ENCODE assay signal across 9 cellular contexts in the genomic region with DNA sequence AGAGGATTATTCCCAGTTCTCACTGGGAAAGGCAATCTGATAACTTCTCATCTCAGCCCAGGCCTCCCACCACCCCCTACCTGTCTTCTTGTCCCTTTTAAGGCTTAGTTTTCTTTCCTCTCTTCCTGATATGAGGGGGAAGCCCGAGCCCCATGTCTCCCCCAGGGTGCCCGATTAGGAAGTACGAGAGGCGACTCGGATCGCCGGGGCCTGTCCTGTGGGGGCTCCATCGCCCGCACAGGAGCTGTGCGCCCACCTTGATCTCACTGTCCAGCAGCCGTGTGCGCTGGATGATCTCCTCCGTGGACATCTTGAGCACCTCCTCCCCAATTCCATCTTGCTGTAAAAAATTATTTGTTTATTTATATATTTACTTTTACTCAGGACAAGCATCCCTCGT. TPM values are rescaled to one million over a fixed set of nuclear protein-coding genes. Genes with fewer than 3 reads are reported as not detected.
DNase-seq lines count a peak whose midpoint lies in the region; ATAC-seq, FAIRE-seq and TF ChIP-seq lines count a peak whose summit lies in the region.
"Had no signal": no experiment of that assay in that cellular context is flagged by ENCODE, and none has a peak within 500 bp of the region (broad histone marks: within the 10 kb centered on the region; RNA-seq: fewer than 3 reads in every experiment).

No MANE protein-coding gene starts in this region.

- CTCF ChIA-PET in activated CD4-positive, alpha-beta T cell treated with anti-CD3 and anti-CD28 coated beads for 36 hours (lab: Charles Lee), result interaction anchor here (1.2 to 7.6 kb wide), 3 partner anchors 9 to 51 kb away, joined by 5 to 69 read pairs (median 7); a partner anchor contains a TSS

- no peak for TF ChIP-seq CTCF in keratinocyte (optimal IDR thresholded peaks at IDR 0.05 in 1 of 3, IDR thresholded peaks at IDR 0.05 in 1 of 3, conservative IDR thresholded peaks at IDR 0.05 in 1 of 3; ENCODE audit: extremely low read depth in 1 of 3, insufficient read depth in 2 of 3, low read length in 3 of 3)

- no peaks in the 10 kb centered on the region for H3K9me1 ChIP-seq in keratinocyte (ENCODE audit: control insufficient read depth, extremely low read depth, insufficient read depth, low read length)

- H3K79me2 ChIP-seq in keratinocyte (ENCODE audit: control insufficient read depth, insufficient read depth, low read length), result peaks cover 28% of the 10 kb centered on the region

- H3K27me3 Mint-ChIP-seq in activated CD4-positive, alpha-beta T cell treated with anti-CD3 and anti-CD28 coated beads for 36 hours, result no peaks in the 10 kb centered on the region
- no peaks in the 10 kb centered on the region for H3K27me3 Mint-ChIP-seq in activated naive CD8-positive, alpha-beta T cell treated with anti-CD3 and anti-CD28 coated beads, Interleukin-2, amount 50 U/mL, for 24 hours

- no peaks in the 10 kb centered on the region for H3K9me3 ChIP-seq in keratinocyte (ENCODE audit: control insufficient read depth, low read depth, low read length)
- no peaks in the 10 kb centered on the region for H3K9me3 ChIP-seq in subcutaneous abdominal adipose tissue (ENCODE audit: control insufficient read depth in 5 of 5, low read length in 5 of 5)

- no peaks in the 10 kb centered on the region for H4K20me1 ChIP-seq in keratinocyte (ENCODE audit: control insufficient read depth, extremely low read depth, insufficient read depth, low read length)

- peak overlapping the region; percentile 100 for H3K4me3 Mint-ChIP-seq in activated CD4-positive, alpha-beta T cell treated with anti-CD3 and anti-CD28 coated beads for 36 hours
- peak overlapping the region; percentile 99 for H3K4me3 Mint-ChIP-seq in activated naive CD8-positive, alpha-beta T cell treated with anti-CD3 and anti-CD28 coated beads, Interleukin-2, amount 50 U/mL, for 24 hours

- peak overlapping the region; percentile 92 for H3K4me2 ChIP-seq in keratinocyte (ENCODE audit: control insufficient read depth, extremely low read depth, insufficient read depth, low read depth, low read length)

- H3K36me3 Mint-ChIP-seq in activated CD4-positive, alpha-beta T cell treated with anti-CD3 and anti-CD28 coated beads for 36 hours (ENCODE audit: low read depth), result peaks cover 36% of the 10 kb centered on the region
- H3K36me3 Mint-ChIP-seq in activated naive CD8-positive, alpha-beta T cell treated with anti-CD3 and anti-CD28 coated beads, Interleukin-2, amount 50 U/mL, for 24 hours (ENCODE audit: low read depth), result peaks cover 39% of the 10 kb centered on the region

- no peak for ATAC-seq in activated CD4-positive, alpha-beta T cell treated with anti-CD3 and anti-CD28 coated beads for 36 hours
- ATAC-seq in activated naive CD8-positive, alpha-beta T cell treated with anti-CD3 and anti-CD28 coated beads, Interleukin-2, amount 50 U/mL, for 24 hours, result no peak
- ATAC-seq in HG02678 (IDR thresholded peaks at IDR 0.05; ENCODE audit: unreplicated experiment) (no peak), GM21717 (IDR thresholded peaks at IDR 0.05; ENCODE audit: unreplicated experiment) (no peak)

- FAIRE-seq in keratinocyte (lab: Jason Lieb, UNC), result no peak

- peak overlapping the region; percentile 99 for H3K9ac ChIP-seq in keratinocyte (ENCODE audit: control insufficient read depth, extremely low read depth, insufficient read depth, low read length)
- peak overlapping the region in 4 of 5 donors; percentile 82 to 96 (median 95) for H3K9ac ChIP-seq in subcutaneous abdominal adipose tissue (ENCODE audit: low read length in 5 of 5)

- H3K9me3 Mint-ChIP-seq in activated CD4-positive, alpha-beta T cell treated with anti-CD3 and anti-CD28 coated beads for 36 hours (ENCODE audit: low read depth), result no peaks in the 10 kb centered on the region
- no peaks in the 10 kb centered on the region for H3K9me3 Mint-ChIP-seq in activated naive CD8-positive, alpha-beta T cell treated with anti-CD3 and anti-CD28 coated beads, Interleukin-2, amount 50 U/mL, for 24 hours

- H2AFZ ChIP-seq in keratinocyte (ENCODE audit: control insufficient read depth, low read length), result peak overlapping the region; percentile 96

- POLR2A ChIA-PET in activated CD4-positive, alpha-beta T cell treated with anti-CD3 and anti-CD28 coated beads for 36 hours (lab: Charles Lee), result interaction anchor here (0.6 to 1.4 kb wide), 3 partner anchors 177 to 342 kb away, joined by 3 to 6 read pairs (median 4); a partner anchor contains a TSS

- H3K36me3 ChIP-seq in keratinocyte (ENCODE audit: control insufficient read depth in 2 of 2, extremely low read depth in 1 of 2, insufficient read depth in 2 of 2, low read length in 2 of 2) (peaks cover 19 to 24% of the 10 kb centered on the region in 2 experiments), subcutaneous abdominal adipose tissue (ENCODE audit: control insufficient read depth in 5 of 5, insufficient read depth in 5 of 5, low read length in 5 of 5) (peaks cover 0 to 42% (median 31%) of the 10 kb centered on the region in 5 donors)

- H3K27ac ChIP-seq in keratinocyte (ENCODE audit: control insufficient read depth, insufficient read depth, low read length) (peak overlapping the region; percentile 97), subcutaneous abdominal adipose tissue (ENCODE audit: low read depth, low read length) (peak overlapping the region; percentile 94)

- H3K27me3 ChIP-seq in keratinocyte (ENCODE audit: control insufficient read depth, extremely low read depth, insufficient read depth, low read length) (no peaks in the 10 kb centered on the region), subcutaneous abdominal adipose tissue (ENCODE audit: control insufficient read depth in 5 of 5, insufficient read depth in 4 of 5, low read length in 5 of 5) (no peaks in the 10 kb centered on the region)

- dilution Hi-C loops in keratinocyte (cut with MboI; ENCODE audit: extremely low pct_ligation_motif_present, low sequenced_read_pairs), result no loop called here

- peaks cover 12% of the 10 kb centered on the region for H3K4me1 ChIP-seq in keratinocyte (ENCODE audit: control insufficient read depth, extremely low read depth, insufficient read depth, low read length)
- peaks cover 5 to 17% (median 13%) of the 10 kb centered on the region in 5 donors for H3K4me1 ChIP-seq in subcutaneous abdominal adipose tissue (ENCODE audit: control insufficient read depth in 5 of 5, insufficient read depth in 5 of 5, low read length in 5 of 5)

- DNase-seq in activated CD4-positive, alpha-beta T cell treated with anti-CD3 and anti-CD28 coated beads for 36 hours, result no peak
- no peak for DNase-seq in activated CD4-positive, alpha-beta T cell treated with anti-CD3 and anti-CD28 coated beads, Interleukin-2, amount 50 U/mL, for 1 hour
- DNase-seq in activated naive CD8-positive, alpha-beta T cell treated with anti-CD3 and anti-CD28 coated beads, Interleukin-2, amount 50 U/mL, for 24 hours, result no peak
- DNase-seq in keratinocyte (ENCODE audit: low read depth, low spot score) (no peak), dermis blood vessel endothelial cell (no peak)

- intact Hi-C loops in activated CD4-positive, alpha-beta T cell treated with anti-CD3 and anti-CD28 coated beads for 36 hours (cut with DNase I, micrococcal nuclease), result loop anchor here (1.0 to 10.0 kb wide), 17 partner anchors 17 to 1311 kb away; a partner anchor contains a TSS

- H3K4me3 ChIP-seq in keratinocyte (ENCODE audit: control insufficient read depth in 2 of 3, extremely low read depth in 1 of 3, insufficient read depth in 2 of 3, low read depth in 1 of 3, low read length in 3 of 3) (peak overlapping the region; percentile 82 to 86 (median 83)), subcutaneous abdominal adipose tissue (ENCODE audit: low read depth in 1 of 5, low read length in 5 of 5) (peak overlapping the region; percentile 83 to 96 (median 92))

- H3K27ac Mint-ChIP-seq in activated CD4-positive, alpha-beta T cell treated with anti-CD3 and anti-CD28 coated beads for 36 hours, result peak overlapping the region; percentile 100
- H3K27ac Mint-ChIP-seq in activated naive CD8-positive, alpha-beta T cell treated with anti-CD3 and anti-CD28 coated beads, Interleukin-2, amount 50 U/mL, for 24 hours, result peak overlapping the region; percentile 99

- H3K4me1 Mint-ChIP-seq in activated CD4-positive, alpha-beta T cell treated with anti-CD3 and anti-CD28 coated beads for 36 hours, result peaks cover 24% of the 10 kb centered on the region
- peaks cover 25% of the 10 kb centered on the region for H3K4me1 Mint-ChIP-seq in activated naive CD8-positive, alpha-beta T cell treated with anti-CD3 and anti-CD28 coated beads, Interleukin-2, amount 50 U/mL, for 24 hours

RNA-seq across cellular contexts. Expression of a gene that starts 0.6 kb away (rescaled TPM):
- total RNA-seq in activated CD4-positive, alpha-beta T cell treated with anti-CD3 and anti-CD28 coated beads for 36 hours, result 100 to 1,000 TPM; 147 to 167 TPM
- 96.1 to 172 TPM (median 156 TPM) in 3 replicates for polyA plus RNA-seq in keratinocyte
- polyA plus RNA-seq in keratinocyte (2011; ENCODE audit: low read depth), result 30.4 TPM
- polyA plus RNA-seq in keratinocyte (2011; cell fraction: cytosol; rRNA removed), result 149 and 155 TPM in 2 replicates
- 97.3 and 102 TPM in 2 replicates for polyA plus RNA-seq in keratinocyte (2011; cell fraction: nucleus; rRNA removed)
- polyA plus RNA-seq in keratinocyte (2012; ENCODE audit: low replicate concordance), result 56.4 and 229 TPM in 2 replicates
- polyA minus RNA-seq in keratinocyte, result 77.7 to 116 TPM (median 97.4 TPM) in 3 replicates
- 70.0 TPM for polyA minus RNA-seq in keratinocyte (2011; cell fraction: cytosol; rRNA and poly(A)+ RNA removed)
- polyA minus RNA-seq in keratinocyte (2011; cell fraction: nucleus; rRNA and poly(A)+ RNA removed), result 28.4 and 42.4 TPM in 2 replicates
- total RNA-seq in dermis blood vessel endothelial cell, result 147 and 248 TPM in 2 replicates

RNA-seq across cellular contexts. Expression of a gene that starts 17.2 kb away (rescaled TPM):
- total RNA-seq in activated CD4-positive, alpha-beta T cell treated with anti-CD3 and anti-CD28 coated beads for 36 hours, result 10 to 100 TPM in 1 of 2 experiments, 1 to 10 TPM in 1; 8.6 to 10.7 TPM
- polyA plus RNA-seq in keratinocyte, result 35.3 to 62.3 TPM (median 59.9 TPM) in 3 replicates
- 8.1 TPM for polyA plus RNA-seq in keratinocyte (2011; ENCODE audit: low read depth)
- 24.9 and 51.2 TPM in 2 replicates for polyA plus RNA-seq in keratinocyte (2011; cell fraction: cytosol; rRNA removed)
- 163 and 223 TPM in 2 replicates for polyA plus RNA-seq in keratinocyte (2011; cell fraction: nucleus; rRNA removed)
- polyA plus RNA-seq in keratinocyte (2012; ENCODE audit: low replicate concordance), result 31.4 and 61.9 TPM in 2 replicates
- polyA minus RNA-seq in keratinocyte, result 24.6 to 50.4 TPM (median 25.7 TPM) in 3 replicates
- 68.1 TPM for polyA minus RNA-seq in keratinocyte (2011; cell fraction: cytosol; rRNA and poly(A)+ RNA removed)
- 65.1 and 68.7 TPM in 2 replicates for polyA minus RNA-seq in keratinocyte (2011; cell fraction: nucleus; rRNA and poly(A)+ RNA removed)
- 72.8 and 78.0 TPM in 2 replicates for total RNA-seq in dermis blood vessel endothelial cell

RNA-seq across cellular contexts. Expression of a gene that starts 23.3 kb away (rescaled TPM):
- total RNA-seq in activated CD4-positive, alpha-beta T cell treated with anti-CD3 and anti-CD28 coated beads for 36 hours, result under 1 TPM in 1 of 2 experiments, not detected in 1; 0.21 TPM
- 0.07 to 0.44 TPM (median 0.28 TPM) in 3 replicates for polyA plus RNA-seq in keratinocyte
- polyA plus RNA-seq in keratinocyte (2011; ENCODE audit: low read depth), result 0.50 TPM
- polyA plus RNA-seq in keratinocyte (2011; cell fraction: cytosol; rRNA removed), result 0.04 and 0.06 TPM in 2 replicates
- 1.0 and 1.1 TPM in 2 replicates for polyA plus RNA-seq in keratinocyte (2011; cell fraction: nucleus; rRNA removed)
- 0.32 and 0.49 TPM in 2 replicates for polyA plus RNA-seq in keratinocyte (2012; ENCODE audit: low replicate concordance)
- 0.22 to 0.99 TPM in 2 of 3 replicates, not detected in the other for polyA minus RNA-seq in keratinocyte
- polyA minus RNA-seq in keratinocyte (2011; cell fraction: cytosol; rRNA and poly(A)+ RNA removed), result not detected
- 1.6 and 5.3 TPM in 2 replicates for polyA minus RNA-seq in keratinocyte (2011; cell fraction: nucleus; rRNA and poly(A)+ RNA removed)
- total RNA-seq in dermis blood vessel endothelial cell, result 0.17 and 0.19 TPM in 2 replicates
- total RNA-seq: HT1080 had no signal

RNA-seq across cellular contexts. Expression of a gene that starts 47.3 kb away (rescaled TPM):
- total RNA-seq in activated CD4-positive, alpha-beta T cell treated with anti-CD3 and anti-CD28 coated beads for 36 hours, result under 1 TPM; 0.11 to 0.30 TPM
- not detected in 3 replicates for polyA plus RNA-seq in keratinocyte
- not detected for polyA plus RNA-seq in keratinocyte (2011; ENCODE audit: low read depth)
- not detected in 2 replicates for polyA plus RNA-seq in keratinocyte (2011; cell fraction: cytosol; rRNA removed)
- polyA plus RNA-seq in keratinocyte (2011; cell fraction: nucleus; rRNA removed), result not detected in 2 replicates
- polyA plus RNA-seq in keratinocyte (2012; ENCODE audit: low replicate concordance), result not detected in 2 replicates
- 0.13 TPM in 1 of 3 replicates, not detected in the others for polyA minus RNA-seq in keratinocyte
- not detected for polyA minus RNA-seq in keratinocyte (2011; cell fraction: cytosol; rRNA and poly(A)+ RNA removed)
- polyA minus RNA-seq in keratinocyte (2011; cell fraction: nucleus; rRNA and poly(A)+ RNA removed), result not detected in 2 replicates
- not detected in 2 replicates for total RNA-seq in dermis blood vessel endothelial cell
- total RNA-seq: HT1080 had no signal
